Comparison of ENCODE assay signal across 25 cellular contexts in the genomic region with DNA sequence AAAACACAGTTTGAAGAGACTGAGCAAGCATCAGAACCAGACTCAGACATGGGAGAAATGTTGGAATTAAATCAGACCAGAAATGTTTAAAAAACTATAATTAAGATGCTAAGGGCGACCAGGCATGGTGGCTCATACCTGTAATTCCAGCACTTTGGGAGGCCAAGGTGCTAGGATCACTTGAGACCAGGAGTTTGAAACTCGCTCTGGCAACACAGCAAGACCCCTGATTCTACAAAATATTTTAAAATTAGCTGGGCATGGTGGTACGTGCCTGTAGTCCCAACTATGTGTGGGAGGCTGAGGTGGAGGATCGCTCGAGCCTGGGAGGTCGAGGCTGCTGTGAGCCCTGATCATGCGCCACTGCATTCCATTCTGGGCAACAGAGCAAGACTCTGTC.
A peak's percentile ranks its signal among the peaks of the same experiment; 100 is the strongest.
DNase-seq lines count a peak whose midpoint lies in the region; ATAC-seq, FAIRE-seq and TF ChIP-seq lines count a peak whose summit lies in the region.
"Had no signal": no experiment of that assay in that cellular context is flagged by ENCODE, and none has a peak within 500 bp of the region (broad histone marks: within the 10 kb centered on the region; RNA-seq: fewer than 3 reads in every experiment).

No MANE protein-coding gene starts in this region.

- H2AFZ ChIP-seq in IMR-90 (replicated peaks; ENCODE audit: low read length, poor library complexity) (no peak overlapping the region), mesenchymal stem cell (ENCODE audit: low read depth, low read length) (no peak overlapping the region), trophoblast cell (ENCODE audit: insufficient read depth, low read length, poor library complexity) (no peak overlapping the region)

- H2AK5ac ChIP-seq in IMR-90 (ENCODE audit: low read depth, low read length) (peak overlapping the region; percentile 71; the same call in 1 of the 2 replicates), mesenchymal stem cell (ENCODE audit: low read length, severe bottlenecking) (no peak overlapping the region), trophoblast cell (ENCODE audit: low read length) (no peak overlapping the region)

- H4K91ac ChIP-seq in IMR-90 (ENCODE audit: insufficient read depth, low read depth, low read length) (no peak overlapping the region), mesenchymal stem cell (ENCODE audit: low read length) (no peak overlapping the region), trophoblast cell (ENCODE audit: low read depth, low read length) (no peak overlapping the region)

- peak overlapping the region; percentile 23; the same call in 1 of the 2 replicates for H2BK120ac ChIP-seq in IMR-90 (ENCODE audit: low read depth, low read length)
- H2BK120ac ChIP-seq in mesenchymal stem cell (ENCODE audit: low read depth, low read length): no peak overlapping the region
- no peak overlapping the region for H2BK120ac ChIP-seq in trophoblast cell (ENCODE audit: insufficient read depth, low read length, poor library complexity)

- CTCF ChIA-PET in IMR-90 (lab: Yijun Ruan, JAX): interaction anchor here (0.7 kb wide), 1 partner anchor 16 kb away, joined by 6 read pairs; no protein-coding TSS in a partner anchor

- dilution Hi-C loops in IMR-90 (cut with HindIII; ENCODE audit: low sequenced_read_pairs, unreplicated experiment): no loop called here

- H3K23ac ChIP-seq in IMR-90 (ENCODE audit: low read depth, low read length): no peak overlapping the region
- H3K23ac ChIP-seq in mesenchymal stem cell (ENCODE audit: low read length in 2 of 2): no peak overlapping the region
- no peak overlapping the region for H3K23ac ChIP-seq in trophoblast cell (ENCODE audit: low read length)

- BruUV-seq in IMR-90 (replicated peaks; lab: Mats Ljungman, UMichigan): no TSS peak

- H2BK15ac ChIP-seq in IMR-90 (ENCODE audit: low read depth, low read length) (no peak overlapping the region), mesenchymal stem cell (ENCODE audit: low read depth, poor library complexity, severe bottlenecking) (peak overlapping the region; percentile 80)

- TF ChIP-seq CTCF in IMR-90 (conservative IDR thresholded peaks at IDR 0.05; ENCODE audit: low read depth, low read length): no peak
- no peak for TF ChIP-seq CTCF in esophagus muscularis mucosa (IDR thresholded peaks at IDR 0.05)
- TF ChIP-seq CTCF in pancreas (IDR thresholded peaks at IDR 0.05): no peak

- H3K18ac ChIP-seq in IMR-90 (ENCODE audit: low read depth, low read length) (no peak overlapping the region), mesenchymal stem cell (ENCODE audit: low read depth in 1 of 2, low read length in 2 of 2) (no peak overlapping the region), trophoblast cell (ENCODE audit: low read length) (no peak overlapping the region)

- TF ChIP-seq POLR2A in IMR-90 (IDR thresholded peaks at IDR 0.05; ENCODE audit: low read depth, low read length) (no peak), esophagus muscularis mucosa (IDR thresholded peaks at IDR 0.05; ENCODE audit: low read depth) (no peak)

- DNase-seq in IMR-90: no peak
- no peak for DNase-seq in esophagus muscularis mucosa (ENCODE audit: extremely low spot score)
- DNase-seq in mesenchymal stem cell: no peak
- peak; percentile 69 to 82 for DNase-seq in trophoblast cell
- no peak for DNase-seq in pancreas
- DNase-seq in stimulated activated CD4-positive, alpha-beta T cell treated with anti-CD3 and anti-CD28 coated beads, Interleukin-1b, Interleukin-23, amount 100 ng/mL, for 48 hours: no peak
- DNase-seq: 8988T; ACHN; BE2C; C1 segment of cervical spinal cord; CD4-positive, alpha-beta memory T cell; CD4-positive, CD25-positive, alpha-beta regulatory T cell; CD8-positive, alpha-beta memory T cell; COR-L47; DMS 273 treated with DMSO at 0.1 percent for 48 hours; DMS153; DMS79; DND-41; GDM1 had no signal

- peaks cover 11% of the 10 kb centered on the region for H3K9me1 ChIP-seq in IMR-90 (ENCODE audit: insufficient read depth, low read length)

- H3K4me2 ChIP-seq in IMR-90 (ENCODE audit: low read depth, low read length) (no peak overlapping the region), mesenchymal stem cell (ENCODE audit: low read length, poor library complexity, severe bottlenecking) (no peak overlapping the region), trophoblast cell (ENCODE audit: low read length) (no peak overlapping the region)
- H3K4me2 ChIP-seq: BLaER1 had no signal

- H2BK12ac ChIP-seq in mesenchymal stem cell (ENCODE audit: low read length in 2 of 2) (no peak overlapping the region), trophoblast cell (ENCODE audit: low read length) (peak overlapping the region; percentile 14)

- in situ Hi-C loops in IMR-90 (cut with MboI; ENCODE audit: low sequenced_read_pairs): no loop called here

- H2AK9ac ChIP-seq in IMR-90 (replicated peaks; ENCODE audit: low read depth, low read length, poor library complexity): no peak overlapping the region

- H3K9ac ChIP-seq in IMR-90 (ENCODE audit: low read depth, low read length): no peak overlapping the region
- no peak overlapping the region for H3K9ac ChIP-seq in mesenchymal stem cell (ENCODE audit: low read length)
- H3K9ac ChIP-seq in trophoblast cell (ENCODE audit: low read length): no peak overlapping the region
- H3K9ac ChIP-seq: BLaER1 had no signal

- H3K14ac ChIP-seq in IMR-90 (replicated peaks; ENCODE audit: low read depth, low read length) (no peak overlapping the region), mesenchymal stem cell (ENCODE audit: low read length in 2 of 2) (no peak overlapping the region), trophoblast cell (ENCODE audit: low read length) (no peak overlapping the region)

- H3K27ac ChIP-seq in IMR-90 (ENCODE audit: insufficient read depth, low read length) (no peak overlapping the region), esophagus muscularis mucosa (replicated peaks in 1 of 4) (peak overlapping the region; percentile 37 to 76 (median 74)), mesenchymal stem cell (ENCODE audit: low read length, poor library complexity, severe bottlenecking) (no peak overlapping the region), trophoblast cell (ENCODE audit: low read depth, low read length) (no peak overlapping the region), pancreas (no peak overlapping the region)
- H3K27ac ChIP-seq: BLaER1 had no signal

- H2BK5ac ChIP-seq in IMR-90 (ENCODE audit: low read depth, low read length, poor library complexity, severe bottlenecking) (no peak overlapping the region), mesenchymal stem cell (ENCODE audit: low read depth, low read length, poor library complexity, severe bottlenecking) (no peak overlapping the region), trophoblast cell (ENCODE audit: low read depth, low read length, poor library complexity) (no peak overlapping the region)

- H4K12ac ChIP-seq in trophoblast cell (ENCODE audit: low read depth, low read length): no peak overlapping the region

- no peak for FAIRE-seq in pancreas (lab: Jason Lieb, UNC)
- FAIRE-seq: A204.1, GM12878, GM12892, GM18507 had no signal

- peaks cover 15% of the 10 kb centered on the region for H3K4me1 ChIP-seq in IMR-90 (ENCODE audit: control insufficient read depth, insufficient read depth, low read length)
- H3K4me1 ChIP-seq in esophagus muscularis mucosa: peaks cover 27 to 64% (median 57%) of the 10 kb centered on the region in 4 donors
- H3K4me1 ChIP-seq in mesenchymal stem cell (ENCODE audit: control insufficient read depth, insufficient read depth, low read depth, low read length): peaks cover 11% of the 10 kb centered on the region
- peaks cover 21 to 26% of the 10 kb centered on the region in 2 experiments for H3K4me1 ChIP-seq in trophoblast cell (ENCODE audit: control insufficient read depth in 1 of 2, insufficient read depth in 2 of 2, low read length in 2 of 2)
- peaks cover 0 to 3% (median 0%) of the 10 kb centered on the region in 3 donors for H3K4me1 ChIP-seq in pancreas
- H3K4me1 ChIP-seq: BLaER1 had no signal

- no peaks in the 10 kb centered on the region for H3K79me1 ChIP-seq in IMR-90 (ENCODE audit: low read depth in 1 of 2, low read length in 2 of 2)
- no peaks in the 10 kb centered on the region for H3K79me1 ChIP-seq in mesenchymal stem cell (replicated peaks; ENCODE audit: low read length, poor library complexity, severe bottlenecking)
- peaks cover 17% of the 10 kb centered on the region for H3K79me1 ChIP-seq in trophoblast cell (ENCODE audit: low read length)

- peak overlapping the region; percentile 13; the same call in 1 of the 2 replicates for H3K4ac ChIP-seq in IMR-90 (ENCODE audit: low read depth, low read length)
- H3K4ac ChIP-seq in mesenchymal stem cell (ENCODE audit: low read depth in 1 of 2, low read length in 2 of 2): no peak overlapping the region
- H3K4ac ChIP-seq in trophoblast cell (ENCODE audit: low read depth, low read length): no peak overlapping the region

- no peaks in the 10 kb centered on the region for H3K36me3 ChIP-seq in IMR-90 (ENCODE audit: control insufficient read depth, insufficient read depth, low read length)
- H3K36me3 ChIP-seq in esophagus muscularis mucosa: no peaks in the 10 kb centered on the region
- H3K36me3 ChIP-seq in mesenchymal stem cell (ENCODE audit: control insufficient read depth in 1 of 2, insufficient read depth in 2 of 2, low read depth in 1 of 2, low read length in 2 of 2): no peaks in the 10 kb centered on the region
- H3K36me3 ChIP-seq in trophoblast cell (ENCODE audit: control insufficient read depth in 1 of 2, insufficient read depth in 2 of 2, low read length in 2 of 2): no peaks in the 10 kb centered on the region
- no peaks in the 10 kb centered on the region for H3K36me3 ChIP-seq in pancreas
- H3K36me3 ChIP-seq: BE2C, BLaER1 had no signal

- H3K4me3 ChIP-seq in IMR-90 (ENCODE audit: insufficient read depth, low read depth, low read length) (no peak overlapping the region), esophagus muscularis mucosa (no peak overlapping the region), mesenchymal stem cell (ENCODE audit: insufficient read depth in 1 of 2, low read depth in 1 of 2, low read length in 2 of 2) (no peak overlapping the region), trophoblast cell (ENCODE audit: low read depth, low read length) (no peak overlapping the region), pancreas (no peak overlapping the region)
- H3K4me3 ChIP-seq: BLaER1, GM12878 had no signal

- no peak for ATAC-seq in IMR-90 (ENCODE audit: low read depth)
- no peak for ATAC-seq in GM18907 (IDR thresholded peaks at IDR 0.05; ENCODE audit: unreplicated experiment)
- ATAC-seq in pancreas: no peak
- ATAC-seq: GM12878 had no signal

- no peaks in the 10 kb centered on the region for H3K9me3 ChIP-seq in IMR-90 (ENCODE audit: control insufficient read depth, insufficient read depth, low read length)
- no peaks in the 10 kb centered on the region for H3K9me3 ChIP-seq in esophagus muscularis mucosa
- no peaks in the 10 kb centered on the region for H3K9me3 ChIP-seq in mesenchymal stem cell (ENCODE audit: control insufficient read depth, low read length)
- H3K9me3 ChIP-seq in trophoblast cell (ENCODE audit: insufficient read depth, low read depth, low read length): no peaks in the 10 kb centered on the region
- no peaks in the 10 kb centered on the region for H3K9me3 ChIP-seq in pancreas
- H3K9me3 ChIP-seq: BE2C, BLaER1 had no signal

- intact Hi-C loops in IMR-90 (cut with micrococcal nuclease): loop anchor here (5.0 to 10.0 kb wide), 2 partner anchors 116 to 146 kb away; no protein-coding TSS in a partner anchor
- intact Hi-C loops in esophagus muscularis mucosa (cut with DNase I): loop anchor here (5.0 kb wide), 4 partner anchors 39 to 144 kb away; no protein-coding TSS in a partner anchor
- intact Hi-C loops in pancreas (cut with DNase I): no loop called here

- H4K5ac ChIP-seq in IMR-90 (ENCODE audit: low read depth, low read length): no peak overlapping the region

- H4K20me1 ChIP-seq in IMR-90 (ENCODE audit: insufficient read depth, low read length): no peaks in the 10 kb centered on the region
- H4K20me1 ChIP-seq: BLaER1 had no signal

- POLR2A ChIA-PET in IMR-90 (lab: Charles Lee; ENCODE audit: unreplicated experiment): interaction anchor here (0.6 kb wide), 1 partner anchor 423 kb away, joined by 4 read pairs; no protein-coding TSS in a partner anchor

- no peak for TF ChIP-seq RAD21 in IMR-90 (IDR thresholded peaks at IDR 0.05; ENCODE audit: low read length)

- no peaks in the 10 kb centered on the region for H3K79me2 ChIP-seq in trophoblast cell (ENCODE audit: control insufficient read depth, insufficient read depth, low read length, poor library complexity)

- H3K27me3 ChIP-seq in IMR-90 (ENCODE audit: control insufficient read depth, insufficient read depth, low read length) (no peaks in the 10 kb centered on the region), esophagus muscularis mucosa (no peaks in the 10 kb centered on the region), mesenchymal stem cell (ENCODE audit: control insufficient read depth in 1 of 2, insufficient read depth in 1 of 2, low read length in 2 of 2) (no peaks in the 10 kb centered on the region), trophoblast cell (ENCODE audit: insufficient read depth, low read length) (no peaks in the 10 kb centered on the region), pancreas (no peaks in the 10 kb centered on the region)
- H3K27me3 ChIP-seq: BE2C, BLaER1 had no signal

- no peak for TF ChIP-seq EP300 in esophagus muscularis mucosa (IDR thresholded peaks at IDR 0.05)

- H2BK20ac ChIP-seq in IMR-90 (ENCODE audit: low read depth, low read length): no peak overlapping the region; the same call in 1 of the 2 replicates

- no peak overlapping the region for H3K56ac ChIP-seq in IMR-90 (ENCODE audit: extremely low read depth, insufficient read depth, low read length)

- H4K8ac ChIP-seq in IMR-90 (ENCODE audit: low read depth in 2 of 2, low read length in 2 of 2) (0 out of 4 replicates have a peak overlapping the region, but pooled peaks of 1 of the 2 experiments have one; percentile 24), mesenchymal stem cell (ENCODE audit: low read length) (no peak overlapping the region), trophoblast cell (ENCODE audit: low read depth, low read length) (no peak overlapping the region)

- WGBS in IMR-90 (ENCODE audit: extremely low coverage in 2 of 2, insufficient read length in 1 of 2), 2 experiments: no CpG with 5 or more reads among the region's 7 CpGs
- WGBS in esophagus muscularis mucosa: 91% methylated on average over 7 of the region's 7 CpGs
- WGBS in mesenchymal stem cell: 99% methylated on average over 5 of the region's 7 CpGs
- no CpG with 5 or more reads among the region's 7 CpGs for WGBS in trophoblast cell (ENCODE audit: extremely low coverage, insufficient coverage, insufficient read length)
- WGBS in pancreas, 2 donors: 90 to 97% methylated on average over 7 of the region's 7 CpGs

Comparison
In these comparisons a context has a peak if more than half of its experiments do, and no peak if none do; other contexts are left out.
1. DNase-seq: peak in trophoblast cell (2 of 2); none in IMR-90 (single experiment), esophagus muscularis mucosa (single experiment), mesenchymal stem cell (single experiment), pancreas (0 of 6) and stimulated activated CD4-positive, alpha-beta T cell treated with anti-CD3 and anti-CD28 coated beads, Interleukin-1b, Interleukin-23, amount 100 ng/mL, for 48 hours (single experiment).
2. H3K27ac ChIP-seq: peak in esophagus muscularis mucosa (4 of 4); none in IMR-90 (single experiment), mesenchymal stem cell (single experiment), trophoblast cell (single experiment) and pancreas (0 of 4).
3. intact Hi-C loops: an anchor here in IMR-90 (5.0 to 10.0 kb wide) and esophagus muscularis mucosa (5.0 kb wide); none called in pancreas.